In genomic region chrX:129642641-129643040, GRCh38 we compare ENCODE assay signal across 24 cellular contexts. TPM values are rescaled to one million over a fixed set of nuclear protein-coding genes. Genes with fewer than 3 reads are reported as not detected.
DNase-seq lines count a peak whose midpoint lies in the region; ATAC-seq, FAIRE-seq and TF ChIP-seq lines count a peak whose summit lies in the region.
"Had no signal": no experiment of that assay in that cellular context is flagged by ENCODE, and none has a peak within 500 bp of the region (broad histone marks: within the 10 kb centered on the region; RNA-seq: fewer than 3 reads in every experiment).

No MANE protein-coding gene starts in this region.

- H3K9ac ChIP-seq in astrocyte (ENCODE audit: low read length): no peak overlapping the region
- H3K9ac ChIP-seq: KMS-11 had no signal

- H3K4me1 ChIP-seq in astrocyte (ENCODE audit: insufficient read depth, low read length): no peaks in the 10 kb centered on the region

- no peak overlapping the region for H3K27ac ChIP-seq in astrocyte (ENCODE audit: low read depth, low read length)
- H3K27ac ChIP-seq: KMS-11, thoracic aorta had no signal

- H3K27me3 ChIP-seq in astrocyte (ENCODE audit: insufficient read depth, low read length): no peaks in the 10 kb centered on the region

- H3K9me3 Mint-ChIP-seq in astrocyte (ENCODE audit: unreplicated experiment): no peaks in the 10 kb centered on the region
- H3K9me3 Mint-ChIP-seq: stimulated activated memory B cell treated with anti-CD40 and anti-IgM and Interleukin-4, amounts not matched to agents 10 μg/mL and 1 μg/mL and 100 μg/mL, for 72 hours had no signal

- peak; percentile 56 for FAIRE-seq in astrocyte (lab: Jason Lieb, UNC)

- no peaks in the 10 kb centered on the region for H3K36me3 Mint-ChIP-seq in astrocyte (ENCODE audit: low read depth, unreplicated experiment)
- H3K36me3 Mint-ChIP-seq: CD4-positive, alpha-beta memory T cell; stimulated activated memory B cell treated with anti-CD40 and anti-IgM and Interleukin-4, amounts not matched to agents 10 μg/mL and 1 μg/mL and 100 μg/mL, for 72 hours had no signal

- no peaks in the 10 kb centered on the region for H3K9me3 ChIP-seq in astrocyte (ENCODE audit: insufficient read depth, low read depth, low read length)
- H3K9me3 ChIP-seq: thoracic aorta had no signal

- no peaks in the 10 kb centered on the region for H3K4me1 Mint-ChIP-seq in astrocyte (ENCODE audit: low read depth, unreplicated experiment)

- H3K36me3 ChIP-seq in astrocyte (ENCODE audit: insufficient read depth, low read length): no peaks in the 10 kb centered on the region
- H3K36me3 ChIP-seq: thoracic aorta had no signal

- no peak for TF ChIP-seq CTCF in astrocyte (IDR thresholded peaks at IDR 0.05; ENCODE audit: insufficient read depth, low read depth, low read length)

- no peaks in the 10 kb centered on the region for H4K20me1 ChIP-seq in astrocyte (ENCODE audit: insufficient read depth, low read length)

- H2AFZ ChIP-seq in astrocyte (ENCODE audit: low read depth, low read length): no peak overlapping the region

- no peak overlapping the region for H3K27ac Mint-ChIP-seq in astrocyte (ENCODE audit: unreplicated experiment)
- H3K27ac Mint-ChIP-seq: activated CD8-positive, alpha-beta T cell treated with anti-CD3 and anti-CD28 coated beads, Interleukin-2, amount 10 ng/mL, durations not matched to agents 7 days and 5 days; CD4-positive, alpha-beta memory T cell; stimulated activated memory B cell treated with anti-CD40 and anti-IgM and Interleukin-4, amounts not matched to agents 10 μg/mL and 1 μg/mL and 100 μg/mL, for 72 hours had no signal

- no peak for ATAC-seq in GM21381 (IDR thresholded peaks at IDR 0.05; ENCODE audit: unreplicated experiment)
- ATAC-seq: activated CD8-positive, alpha-beta T cell treated with anti-CD3 and anti-CD28 coated beads, Interleukin-2, amount 10 ng/mL, durations not matched to agents 7 days and 5 days; stimulated activated memory B cell treated with anti-CD40 and anti-IgM and Interleukin-4, amounts not matched to agents 10 μg/mL and 1 μg/mL and 100 μg/mL, for 72 hours had no signal

- H3K4me3 Mint-ChIP-seq in astrocyte (ENCODE audit: unreplicated experiment): no peak overlapping the region
- H3K4me3 Mint-ChIP-seq: activated CD8-positive, alpha-beta T cell treated with anti-CD3 and anti-CD28 coated beads, Interleukin-2, amount 10 ng/mL, durations not matched to agents 7 days and 5 days; CD4-positive, alpha-beta memory T cell; stimulated activated memory B cell treated with anti-CD40 and anti-IgM and Interleukin-4, amounts not matched to agents 10 μg/mL and 1 μg/mL and 100 μg/mL, for 72 hours had no signal

- no peaks in the 10 kb centered on the region for H3K79me2 ChIP-seq in astrocyte (ENCODE audit: insufficient read depth, low read length)

- H3K4me3 ChIP-seq in astrocyte (ENCODE audit: insufficient read depth, low read depth, low read length): no peak overlapping the region
- H3K4me3 ChIP-seq: smooth muscle cell, thoracic aorta had no signal

- no peak overlapping the region for H3K4me2 ChIP-seq in astrocyte (ENCODE audit: low read length)
- H3K4me2 ChIP-seq: KMS-11, smooth muscle cell had no signal

- peaks cover 31% of the 10 kb centered on the region for H3K27me3 Mint-ChIP-seq in astrocyte (ENCODE audit: low read depth, unreplicated experiment)
- H3K27me3 Mint-ChIP-seq: CD4-positive, alpha-beta memory T cell had no signal

- DNase-seq in GM03348 (ENCODE audit: low spot score): peak; percentile 35
- DNase-seq in RPMI7951 (ENCODE audit: low read depth): peak; percentile 35
- DNase-seq in astrocyte (ENCODE audit: low read depth): no peak
- peak; percentile 11 for DNase-seq in left kidney (ENCODE audit: low read depth, low spot score)
- no peak for DNase-seq in NCI-H774 (lab: John Stamatoyannopoulos, UW)
- no peak for DNase-seq in NOMO-1 treated with DMSO at 0.1 percent for 48 hours (lab: John Stamatoyannopoulos, UW; ENCODE audit: unreplicated experiment)
- no peak for DNase-seq in activated gamma-delta T cell treated with Interleukin-2 at 50 U/mL for 16 hours
- DNase-seq: activated CD4-positive, CD25-positive, alpha-beta regulatory T cell treated with anti-CD3 and anti-CD28 coated beads, Interleukin-2, amount 50 U/mL, for 72 hours; activated CD8-positive, alpha-beta T cell treated with anti-CD3 and anti-CD28 coated beads, Interleukin-2, amount 10 ng/mL, durations not matched to agents 7 days and 5 days; activated naive CD4-positive, alpha-beta T cell treated with Interleukin-2 at 50 U/mL for 16 hours; activated T-cell treated with anti-CD3 and anti-CD28 coated beads, Interleukin-2, amount 50 U/mL, for 1 hour; CD4-positive, alpha-beta memory T cell; central memory CD4-positive, alpha-beta T cell; DMS53; erythroblast; GDM1; NCI-H1105 treated with DMSO at 0.1 percent for 48 hours; NCI-H510A; T-helper 9 cell had no signal

RNA-seq across cellular contexts. Expression of gene APLN, which starts 12.1 kb away (rescaled TPM):
- 0.98 and 1.2 TPM in 2 replicates for total RNA-seq in RPMI7951 (2014; rRNA removed; shearing (Covaris generic))
- 0.62 and 2.1 TPM in 2 replicates for total RNA-seq in astrocyte
- total RNA-seq: CD4-positive, alpha-beta memory T cell had no signal

Comparison
In these comparisons a context has a peak if more than half of its experiments do, and no peak if none do; other contexts are left out.
1. DNase-seq: peak in GM03348 (single experiment), RPMI7951 (single experiment) and left kidney (single experiment); none in astrocyte (single experiment), NCI-H774 (single experiment), NOMO-1 treated with DMSO at 0.1 percent for 48 hours (single experiment) and activated gamma-delta T cell treated with Interleukin-2 at 50 U/mL for 16 hours (single experiment).